Comparison of ENCODE assay signal across 1 cellular context in the genomic region with DNA sequence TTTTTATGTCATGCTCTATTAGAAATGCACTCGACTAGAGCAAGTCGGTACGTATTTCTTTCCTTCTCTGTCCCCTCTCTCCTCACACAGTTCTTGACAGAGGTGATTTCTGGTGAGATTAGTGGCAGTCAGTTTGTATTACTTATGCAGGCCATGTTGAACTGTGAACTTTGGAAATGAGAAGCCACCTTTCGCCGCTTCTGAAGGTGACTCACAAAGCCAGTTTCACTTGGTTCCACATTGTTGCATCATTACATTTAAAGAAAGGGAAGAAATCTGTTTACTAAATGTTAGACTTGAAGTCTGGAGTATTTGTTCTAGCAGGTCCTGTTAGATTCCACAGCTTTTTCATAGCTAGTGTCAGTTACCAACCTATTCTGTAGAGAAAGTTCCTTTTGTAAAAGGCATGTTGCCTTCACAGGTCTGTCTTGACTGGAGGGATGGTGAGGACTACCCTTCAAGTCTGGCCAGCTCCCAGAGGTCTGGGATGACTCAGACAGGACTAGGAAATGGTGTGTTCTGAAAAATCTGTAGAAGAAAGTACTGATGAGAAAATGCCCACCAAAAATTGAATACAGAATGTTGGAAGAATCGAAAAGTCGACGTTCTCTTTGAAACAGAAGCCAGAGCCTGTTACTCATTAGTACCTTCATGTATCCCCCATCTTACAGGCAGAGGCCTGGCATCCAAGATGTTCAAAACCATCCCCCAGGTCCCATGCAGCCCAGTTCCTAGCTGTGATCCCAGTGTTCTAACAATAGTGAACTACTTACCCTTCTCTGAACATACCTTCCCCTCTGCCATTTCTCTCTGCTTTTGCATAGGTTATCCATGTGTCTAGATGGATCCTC.
A peak's percentile ranks its signal among the peaks of the same experiment; 100 is the strongest.
TF ChIP-seq lines count a peak whose summit lies in the region.

No MANE protein-coding gene starts in this region.

TF ChIP-seq in SK-N-SH, 30 proteins besides CTCF, POLR2A, EP300 and RAD21 (continued from another document):
- TF ChIP-seq, protein P1, sequence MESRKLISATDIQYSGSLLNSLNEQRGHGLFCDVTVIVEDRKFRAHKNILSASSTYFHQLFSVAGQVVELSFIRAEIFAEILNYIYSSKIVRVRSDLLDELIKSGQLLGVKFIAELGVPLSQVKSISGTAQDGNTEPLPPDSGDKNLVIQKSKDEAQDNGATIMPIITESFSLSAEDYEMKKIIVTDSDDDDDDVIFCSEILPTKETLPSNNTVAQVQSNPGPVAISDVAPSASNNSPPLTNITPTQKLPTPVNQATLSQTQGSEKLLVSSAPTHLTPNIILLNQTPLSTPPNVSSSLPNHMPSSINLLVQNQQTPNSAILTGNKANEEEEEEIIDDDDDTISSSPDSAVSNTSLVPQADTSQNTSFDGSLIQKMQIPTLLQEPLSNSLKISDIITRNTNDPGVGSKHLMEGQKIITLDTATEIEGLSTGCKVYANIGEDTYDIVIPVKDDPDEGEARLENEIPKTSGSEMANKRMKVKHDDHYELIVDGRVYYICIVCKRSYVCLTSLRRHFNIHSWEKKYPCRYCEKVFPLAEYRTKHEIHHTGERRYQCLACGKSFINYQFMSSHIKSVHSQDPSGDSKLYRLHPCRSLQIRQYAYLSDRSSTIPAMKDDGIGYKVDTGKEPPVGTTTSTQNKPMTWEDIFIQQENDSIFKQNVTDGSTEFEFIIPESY (IDR thresholded peaks at IDR 0.05; ENCODE audit: borderline replicate concordance, low read depth): no peak
- TF ChIP-seq TAF1 (IDR thresholded peaks at IDR 0.05; ENCODE audit: borderline replicate concordance, low read depth, low read length) (no peak), GABPA (IDR thresholded peaks at IDR 0.05; ENCODE audit: low read depth) (no peak), RCOR1 (IDR thresholded peaks at IDR 0.05; ENCODE audit: low read length) (no peak), USF2 (IDR thresholded peaks at IDR 0.05; ENCODE audit: borderline replicate concordance, low read depth, low read length) (no peak), GATA2 (CRISPR knock-in tag; IDR thresholded peaks at IDR 0.05) (no peak), FOXJ3 (CRISPR knock-in tag; IDR thresholded peaks at IDR 0.05) (no peak), RFX5 (IDR thresholded peaks at IDR 0.05; ENCODE audit: low read length) (no peak), FOSL2 (IDR thresholded peaks at IDR 0.05; ENCODE audit: borderline replicate concordance, low read depth) (peak; percentile 52; the same call in 1 of the 2 replicates), NFIC (IDR thresholded peaks at IDR 0.05; ENCODE audit: borderline replicate concordance) (0 out of 2 replicates have a peak, but pooled peaks have one; percentile 18), TCF12 (IDR thresholded peaks at IDR 0.05) (peak; percentile 40; the same call in 1 of the 2 replicates), JUND (IDR thresholded peaks at IDR 0.05) (peak; percentile 63), TEAD4 (IDR thresholded peaks at IDR 0.05; ENCODE audit: borderline replicate concordance, insufficient read depth) (no peak), RXRA (IDR thresholded peaks at IDR 0.05; ENCODE audit: borderline replicate concordance, low read depth) (no peak), SIN3A (IDR thresholded peaks at IDR 0.05; ENCODE audit: borderline replicate concordance, low read depth, low read length) (no peak), MEF2A (IDR thresholded peaks at IDR 0.05; ENCODE audit: borderline replicate concordance, low read depth) (no peak), CHD2 (IDR thresholded peaks at IDR 0.05; ENCODE audit: low read length, partially characterized antibody) (no peak), ELF1 (IDR thresholded peaks at IDR 0.05) (no peak), SMC3 (IDR thresholded peaks at IDR 0.05; ENCODE audit: low read depth, low read length) (no peak), NRF1 (IDR thresholded peaks at IDR 0.05; ENCODE audit: low read depth, low read length) (no peak), MXI1 (IDR thresholded peaks at IDR 0.05; ENCODE audit: low read depth, low read length) (no peak), FOXM1 (IDR thresholded peaks at IDR 0.05; ENCODE audit: low read depth) (no peak), POLR2AphosphoS5 (IDR thresholded peaks at IDR 0.05; ENCODE audit: low read depth, low read length) (no peak)
- TF ChIP-seq, protein P2, sequence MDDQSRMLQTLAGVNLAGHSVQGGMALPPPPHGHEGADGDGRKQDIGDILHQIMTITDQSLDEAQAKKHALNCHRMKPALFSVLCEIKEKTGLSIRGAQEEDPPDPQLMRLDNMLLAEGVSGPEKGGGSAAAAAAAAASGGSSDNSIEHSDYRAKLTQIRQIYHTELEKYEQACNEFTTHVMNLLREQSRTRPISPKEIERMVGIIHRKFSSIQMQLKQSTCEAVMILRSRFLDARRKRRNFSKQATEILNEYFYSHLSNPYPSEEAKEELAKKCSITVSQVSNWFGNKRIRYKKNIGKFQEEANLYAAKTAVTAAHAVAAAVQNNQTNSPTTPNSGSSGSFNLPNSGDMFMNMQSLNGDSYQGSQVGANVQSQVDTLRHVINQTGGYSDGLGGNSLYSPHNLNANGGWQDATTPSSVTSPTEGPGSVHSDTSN (IDR thresholded peaks at IDR 0.05): no peak; the same call in 1 of the 2 replicates
- TF ChIP-seq, protein P3, sequence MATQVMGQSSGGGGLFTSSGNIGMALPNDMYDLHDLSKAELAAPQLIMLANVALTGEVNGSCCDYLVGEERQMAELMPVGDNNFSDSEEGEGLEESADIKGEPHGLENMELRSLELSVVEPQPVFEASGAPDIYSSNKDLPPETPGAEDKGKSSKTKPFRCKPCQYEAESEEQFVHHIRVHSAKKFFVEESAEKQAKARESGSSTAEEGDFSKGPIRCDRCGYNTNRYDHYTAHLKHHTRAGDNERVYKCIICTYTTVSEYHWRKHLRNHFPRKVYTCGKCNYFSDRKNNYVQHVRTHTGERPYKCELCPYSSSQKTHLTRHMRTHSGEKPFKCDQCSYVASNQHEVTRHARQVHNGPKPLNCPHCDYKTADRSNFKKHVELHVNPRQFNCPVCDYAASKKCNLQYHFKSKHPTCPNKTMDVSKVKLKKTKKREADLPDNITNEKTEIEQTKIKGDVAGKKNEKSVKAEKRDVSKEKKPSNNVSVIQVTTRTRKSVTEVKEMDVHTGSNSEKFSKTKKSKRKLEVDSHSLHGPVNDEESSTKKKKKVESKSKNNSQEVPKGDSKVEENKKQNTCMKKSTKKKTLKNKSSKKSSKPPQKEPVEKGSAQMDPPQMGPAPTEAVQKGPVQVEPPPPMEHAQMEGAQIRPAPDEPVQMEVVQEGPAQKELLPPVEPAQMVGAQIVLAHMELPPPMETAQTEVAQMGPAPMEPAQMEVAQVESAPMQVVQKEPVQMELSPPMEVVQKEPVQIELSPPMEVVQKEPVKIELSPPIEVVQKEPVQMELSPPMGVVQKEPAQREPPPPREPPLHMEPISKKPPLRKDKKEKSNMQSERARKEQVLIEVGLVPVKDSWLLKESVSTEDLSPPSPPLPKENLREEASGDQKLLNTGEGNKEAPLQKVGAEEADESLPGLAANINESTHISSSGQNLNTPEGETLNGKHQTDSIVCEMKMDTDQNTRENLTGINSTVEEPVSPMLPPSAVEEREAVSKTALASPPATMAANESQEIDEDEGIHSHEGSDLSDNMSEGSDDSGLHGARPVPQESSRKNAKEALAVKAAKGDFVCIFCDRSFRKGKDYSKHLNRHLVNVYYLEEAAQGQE (IDR thresholded peaks at IDR 0.05; ENCODE audit: low read depth, low read length): peak; percentile 32; the same call in 1 of the 2 replicates
